Comparison of ENCODE assay signal across 8 cellular contexts in genomic region chr20:31720486-31721407, GRCh38. TPM values are rescaled to one million over a fixed set of nuclear protein-coding genes. Genes with fewer than 3 reads are reported as not detected.
DNase-seq lines count a peak whose midpoint lies in the region; ATAC-seq and TF ChIP-seq lines count a peak whose summit lies in the region.

No MANE protein-coding gene starts in this region.

- no peaks in the 10 kb centered on the region for H3K9me3 ChIP-seq in tibial nerve

- peak in 1 of 2 donors; percentile 18 for TF ChIP-seq POLR2A in tibial nerve (IDR thresholded peaks at IDR 0.05)

- H3K36me3 ChIP-seq in GM06990 (ENCODE audit: control insufficient read depth, insufficient read depth, low read length) (peaks cover 2% of the 10 kb centered on the region; the same call in 1 of the 2 replicates), brain microvascular endothelial cell (replicated peaks) (peaks cover 39% of the 10 kb centered on the region), tibial nerve (peaks cover 0 to 36% (median 0%) of the 10 kb centered on the region in 3 donors)

- peaks cover 3% of the 10 kb centered on the region for H3K36me3 Mint-ChIP-seq in memory B cell

- no peaks in the 10 kb centered on the region for H3K9me3 Mint-ChIP-seq in memory B cell

- H3K27me3 Mint-ChIP-seq in memory B cell, result no peaks in the 10 kb centered on the region

- peak overlapping the region; percentile 75 for H3K4me3 ChIP-seq in GM06990 (replicated peaks; ENCODE audit: low read depth, low read length)
- H3K4me3 ChIP-seq in brain microvascular endothelial cell (ENCODE audit: low read depth, low read length), result peak overlapping the region; percentile 76
- peak overlapping the region; percentile 75 to 90 (median 82) for H3K4me3 ChIP-seq in tibial nerve

- H3K4me3 Mint-ChIP-seq in memory B cell, result peak overlapping the region; percentile 96

- H3K27me3 ChIP-seq in GM06990 (replicated peaks; ENCODE audit: control insufficient read depth, insufficient read depth, low read length) (no peaks in the 10 kb centered on the region), brain microvascular endothelial cell (replicated peaks) (no peaks in the 10 kb centered on the region), tibial nerve (no peaks in the 10 kb centered on the region)

- H3K27ac Mint-ChIP-seq in memory B cell, result peak overlapping the region; percentile 97

- no peak overlapping the region for H3K27ac ChIP-seq in brain microvascular endothelial cell
- peak overlapping the region; percentile 98 to 100 (median 100) for H3K27ac ChIP-seq in tibial nerve

- no peak for TF ChIP-seq EP300 in tibial nerve (IDR thresholded peaks at IDR 0.05)

- DNase-seq in GM06990 (ENCODE audit: extremely low read depth, insufficient read length) (peak; percentile 43), NAMALWA (ENCODE audit: low spot score) (peak; percentile 87), brain microvascular endothelial cell (no peak), memory B cell (ENCODE audit: low spot score in 2 of 2) (no peak), tibial nerve (ENCODE audit: low spot score in 2 of 2) (no peak), A172 (ENCODE audit: low spot score) (no peak)

- peaks cover 49% of the 10 kb centered on the region for H3K4me1 Mint-ChIP-seq in memory B cell

- H3K4me1 ChIP-seq in tibial nerve, result peaks cover 0 to 56% (median 41%) of the 10 kb centered on the region in 4 donors

- peak; percentile 30 for TF ChIP-seq CTCF in GM06990 (IDR thresholded peaks at IDR 0.05; ENCODE audit: insufficient read depth, low read length, poor library complexity, severe bottlenecking)
- no peak for TF ChIP-seq CTCF in brain microvascular endothelial cell (IDR thresholded peaks at IDR 0.05; ENCODE audit: low read depth, low read length, missing control alignments)
- TF ChIP-seq CTCF in tibial nerve (IDR thresholded peaks at IDR 0.05), result no peak

- 12 to 25% methylated on average over 7 of the region's 7 CpGs for WGBS in tibial nerve, 2 donors

- in situ Hi-C loops in brain microvascular endothelial cell (cut with HindIII; ENCODE audit: low pct_ligation_motif_present, low sequenced_read_pairs), result no loop called here

- no peak for ATAC-seq in memory B cell (ENCODE audit: low read depth)
- no peak for ATAC-seq in HG02981 (IDR thresholded peaks at IDR 0.05; ENCODE audit: unreplicated experiment)
- no peak for ATAC-seq in GM19328 (IDR thresholded peaks at IDR 0.05; ENCODE audit: unreplicated experiment)

RNA-seq across cellular contexts. Expression of gene BCL2L1, which starts 1.9 kb away (rescaled TPM):
- total RNA-seq in tibial nerve, result 100 to 1,000 TPM; 105 to 138 (median 119) TPM
- 202 and 212 TPM in 2 replicates for total RNA-seq in A172 (2014; rRNA removed; shearing (Covaris generic))

RNA-seq across cellular contexts. Expression of gene TPX2, which starts 18.3 kb away (rescaled TPM):
- 1 to 10 TPM in 1 of 4 donors, under 1 TPM in 3; 0.21 to 2.7 (median 0.40) TPM for total RNA-seq in tibial nerve
- total RNA-seq in A172 (2014; rRNA removed; shearing (Covaris generic)), result 224 and 245 TPM in 2 replicates

Comparison
In these comparisons a context has a peak if more than half of its experiments do, and no peak if none do; other contexts are left out.
1. DNase-seq: peak in GM06990 (single experiment) and NAMALWA (single experiment); none in brain microvascular endothelial cell (single experiment), memory B cell (0 of 2), tibial nerve (0 of 2) and A172 (single experiment).
2. RNA of gene TPX2, which starts 18.3 kb away (total RNA-seq): 224 to 245 TPM in A172; 0.21 to 2.7 TPM in tibial nerve; every median in the first group is over 10 times any median in the second.
3. Peak in every context shown above with its lines, with median percentiles within 50 percentile points of each other: H3K4me3 ChIP-seq.